In genomic region chr3:107687182-107687581, GRCh38 we compare ENCODE assay signal across 16 cellular contexts.
DNase-seq lines count a peak whose midpoint lies in the region; ATAC-seq and TF ChIP-seq lines count a peak whose summit lies in the region.
"Had no signal": no experiment of that assay in that cellular context is flagged by ENCODE, and none has a peak within 500 bp of the region (broad histone marks: within the 10 kb centered on the region; RNA-seq: fewer than 3 reads in every experiment).

No MANE protein-coding gene starts in this region.

- H3K4me3 ChIP-seq in BE2C (ENCODE audit: low read depth, low read length) (no peak overlapping the region), osteoblast (ENCODE audit: insufficient read depth, low read length) (no peak overlapping the region)
- H3K4me3 ChIP-seq in CD8-positive, alpha-beta memory T cell (ENCODE audit: low read length), result no peak overlapping the region
- H3K4me3 ChIP-seq: A549, BLaER1, HAP-1 had no signal

- H4K20me1 ChIP-seq in osteoblast (ENCODE audit: insufficient read depth, low read length), result peaks cover 14% of the 10 kb centered on the region

- H3K9me3 ChIP-seq in BE2C (no peaks in the 10 kb centered on the region), osteoblast (ENCODE audit: low read depth, low read length) (no peaks in the 10 kb centered on the region)
- H3K9me3 ChIP-seq in CD8-positive, alpha-beta memory T cell (ENCODE audit: low read length), result no peaks in the 10 kb centered on the region
- H3K9me3 ChIP-seq: A549, BLaER1, HAP-1 had no signal

- H3K36me3 ChIP-seq in BE2C (no peaks in the 10 kb centered on the region), osteoblast (ENCODE audit: insufficient read depth, low read length) (no peaks in the 10 kb centered on the region)
- no peaks in the 10 kb centered on the region for H3K36me3 ChIP-seq in CD8-positive, alpha-beta memory T cell (ENCODE audit: insufficient read depth, low read length)
- H3K36me3 ChIP-seq: BLaER1, HAP-1 had no signal

- no peak overlapping the region for H2AFZ ChIP-seq in osteoblast (ENCODE audit: low read length)

- TF ChIP-seq CTCF in BE2C (IDR thresholded peaks at IDR 0.05; ENCODE audit: low read depth, low read length) (0 out of 2 replicates have a peak, but pooled peaks have one; percentile 8), chondrocyte (IDR thresholded peaks at IDR 0.05) (peak; percentile 20), osteoblast (IDR thresholded peaks at IDR 0.05; ENCODE audit: extremely low read depth, low read depth, low read length) (peak; percentile 13)

- ATAC-seq in HG02885 (IDR thresholded peaks at IDR 0.05; ENCODE audit: poor library complexity, unreplicated experiment), result no peak
- ATAC-seq: A549 had no signal

- H3K9me3 Mint-ChIP-seq in chondrocyte (ENCODE audit: low read depth), result no peaks in the 10 kb centered on the region
- no peaks in the 10 kb centered on the region for H3K9me3 Mint-ChIP-seq in CD8-positive, alpha-beta memory T cell
- H3K9me3 Mint-ChIP-seq: CD14-positive monocyte; CD4-positive, alpha-beta memory T cell had no signal

- H3K4me1 ChIP-seq in BE2C (peaks cover 11% of the 10 kb centered on the region), osteoblast (ENCODE audit: insufficient read depth, low read length) (peaks cover 7% of the 10 kb centered on the region)
- H3K4me1 ChIP-seq in CD8-positive, alpha-beta memory T cell (ENCODE audit: insufficient read depth, low read length), result peaks cover 32% of the 10 kb centered on the region

- no peak overlapping the region for H3K4me3 Mint-ChIP-seq in chondrocyte (ENCODE audit: unreplicated experiment)
- H3K4me3 Mint-ChIP-seq in CD8-positive, alpha-beta memory T cell, result no peak overlapping the region
- H3K4me3 Mint-ChIP-seq: CD14-positive monocyte; CD4-positive, alpha-beta memory T cell had no signal

- CTCF ChIA-PET in CD8-positive, alpha-beta memory T cell (lab: Charles Lee), result no interaction called here

- no peak overlapping the region for H3K27ac ChIP-seq in osteoblast (ENCODE audit: low read depth, low read length)
- no peak overlapping the region for H3K27ac ChIP-seq in CD8-positive, alpha-beta memory T cell (ENCODE audit: low read depth, low read length)
- H3K27ac ChIP-seq: 22Rv1, A549, BLaER1 had no signal

- H3K36me3 Mint-ChIP-seq in chondrocyte (ENCODE audit: low read depth), result no peaks in the 10 kb centered on the region
- peaks cover 0 to 7% (median 2%) of the 10 kb centered on the region in 3 donors for H3K36me3 Mint-ChIP-seq in CD8-positive, alpha-beta memory T cell
- H3K36me3 Mint-ChIP-seq: CD14-positive monocyte; CD4-positive, alpha-beta memory T cell had no signal

- POLR2A ChIA-PET in CD8-positive, alpha-beta memory T cell (lab: Charles Lee), result no interaction called here

- H3K79me2 ChIP-seq in osteoblast (ENCODE audit: insufficient read depth, low read length), result no peaks in the 10 kb centered on the region

- no peaks in the 10 kb centered on the region for H3K27me3 Mint-ChIP-seq in chondrocyte (ENCODE audit: low read depth)
- no peaks in the 10 kb centered on the region for H3K27me3 Mint-ChIP-seq in CD8-positive, alpha-beta memory T cell
- H3K27me3 Mint-ChIP-seq: CD4-positive, alpha-beta memory T cell had no signal

- peaks cover 29% of the 10 kb centered on the region for H3K4me1 Mint-ChIP-seq in chondrocyte (ENCODE audit: low read depth)
- H3K4me1 Mint-ChIP-seq in CD8-positive, alpha-beta memory T cell, result peaks cover 37 to 68% (median 66%) of the 10 kb centered on the region in 3 donors

- H3K27ac Mint-ChIP-seq in chondrocyte (ENCODE audit: unreplicated experiment), result no peak overlapping the region
- no peak overlapping the region for H3K27ac Mint-ChIP-seq in CD8-positive, alpha-beta memory T cell
- H3K27ac Mint-ChIP-seq: CD14-positive monocyte had no signal

- DNase-seq in BE2C, result no peak
- DNase-seq in NCI-H69 (lab: John Stamatoyannopoulos, UW), result peak; percentile 1
- no peak for DNase-seq in chondrocyte (ENCODE audit: low spot score)
- no peak for DNase-seq in osteoblast (ENCODE audit: insufficient read length, low spot score, missing footprints)
- DNase-seq in NCI-H446 (lab: John Stamatoyannopoulos, UW), result no peak
- DNase-seq in CD8-positive, alpha-beta memory T cell, result no peak
- DNase-seq: AML-193; CD4-positive, alpha-beta memory T cell; COR-L47; DMS 273 treated with DMSO at 0.1 percent for 48 hours had no signal

- no peak overlapping the region for H3K4me2 ChIP-seq in osteoblast (ENCODE audit: insufficient read depth, low read length)
- H3K4me2 ChIP-seq: A549, BLaER1 had no signal

- no peaks in the 10 kb centered on the region for H3K27me3 ChIP-seq in BE2C
- H3K27me3 ChIP-seq in osteoblast (ENCODE audit: insufficient read depth, low read length), result no peaks in the 10 kb centered on the region
- no peaks in the 10 kb centered on the region for H3K27me3 ChIP-seq in CD8-positive, alpha-beta memory T cell (ENCODE audit: insufficient read depth, low read length, poor library complexity, severe bottlenecking)
- H3K27me3 ChIP-seq: BLaER1 had no signal
